Comparison of ENCODE assay signal across 9 cellular contexts in genomic region chr11:67436459-67437081, GRCh38. TPM values are rescaled to one million over a fixed set of nuclear protein-coding genes. Genes with fewer than 3 reads are reported as not detected.
A peak's percentile ranks its signal among the peaks of the same experiment; 100 is the strongest.
DNase-seq lines count a peak whose midpoint lies in the region; ATAC-seq and TF ChIP-seq lines count a peak whose summit lies in the region.
"Had no signal": no experiment of that assay in that cellular context is flagged by ENCODE, and none has a peak within 500 bp of the region (broad histone marks: within the 10 kb centered on the region; RNA-seq: fewer than 3 reads in every experiment).

No MANE protein-coding gene starts in this region.

- H3K9me3 Mint-ChIP-seq in nephron progenitor cell = no peaks in the 10 kb centered on the region

- DNase-seq in M059J (ENCODE audit: low read depth) (peak; percentile 32), nephron progenitor cell (no peak), NCI-H2196 treated with DMSO at 0.1 percent for 48 hours (lab: John Stamatoyannopoulos, UW; ENCODE audit: unreplicated experiment) (no peak)
- peak; percentile 87 for DNase-seq in activated effector memory CD4-positive, alpha-beta T cell treated with anti-CD3 and anti-CD28 coated beads, Interleukin-2, amount 50 U/mL, for 16 hours

- H3K4me1 Mint-ChIP-seq in nephron progenitor cell = peaks cover 11% of the 10 kb centered on the region

- peaks cover 13% of the 10 kb centered on the region for H3K36me3 Mint-ChIP-seq in nephron progenitor cell (ENCODE audit: low read depth)

- peak overlapping the region; percentile 43 for H3K27ac Mint-ChIP-seq in nephron progenitor cell

- no peak overlapping the region for H3K4me3 Mint-ChIP-seq in nephron progenitor cell

- ATAC-seq in GM19351 (IDR thresholded peaks at IDR 0.05; ENCODE audit: unreplicated experiment) = peak; percentile 47
- no peak for ATAC-seq in GM21390 (IDR thresholded peaks at IDR 0.05; ENCODE audit: unreplicated experiment)
- no peak for ATAC-seq in HG03442 (IDR thresholded peaks at IDR 0.05; ENCODE audit: unreplicated experiment)
- no peak for ATAC-seq in GM18858 (IDR thresholded peaks at IDR 0.05; ENCODE audit: unreplicated experiment)

- no peak for TF ChIP-seq CTCF in nephron progenitor cell (IDR thresholded peaks at IDR 0.05)

- no peaks in the 10 kb centered on the region for H3K27me3 Mint-ChIP-seq in nephron progenitor cell (ENCODE audit: low read depth, poor library complexity)

RNA-seq across cellular contexts. Expression of gene PTPRCAP, which starts 0.9 kb away (rescaled TPM):
- 0.20 and 0.47 TPM in 2 replicates for total RNA-seq in M059J (2014; rRNA removed; shearing (Covaris generic))

RNA-seq across cellular contexts. Expression of gene CORO1B, which starts 6.7 kb away (rescaled TPM):
- total RNA-seq in M059J (2014; rRNA removed; shearing (Covaris generic)) = 79.7 and 137 TPM in 2 replicates

RNA-seq across cellular contexts. Expression of gene RPS6KB2, which starts 8.3 kb away (rescaled TPM):
- total RNA-seq in M059J (2014; rRNA removed; shearing (Covaris generic)) = 36.6 and 37.1 TPM in 2 replicates

RNA-seq across cellular contexts. Expression of gene GPR152, which starts 16.0 kb away (rescaled TPM):
- not detected in 2 replicates for total RNA-seq in M059J (2014; rRNA removed; shearing (Covaris generic))
- total RNA-seq: T-helper 2 cell treated with Interferon-gamma antibody and Interleukin-4, amounts not matched to agents 100 ng/mL and 5 ng/mL, for 36 hours had no signal

RNA-seq across cellular contexts. Expression of gene CABP4, which starts 18.6 kb away (rescaled TPM):
- total RNA-seq in M059J (2014; rRNA removed; shearing (Covaris generic)) = 6.9 and 9.0 TPM in 2 replicates

Comparison
In these comparisons a context has a peak if more than half of its experiments do, and no peak if none do; other contexts are left out.
1. DNase-seq: peak in M059J (single experiment) and activated effector memory CD4-positive, alpha-beta T cell treated with anti-CD3 and anti-CD28 coated beads, Interleukin-2, amount 50 U/mL, for 16 hours (single experiment); none in nephron progenitor cell (single experiment) and NCI-H2196 treated with DMSO at 0.1 percent for 48 hours (single experiment).